Comparison of ENCODE assay signal across 11 cellular contexts in the genomic region with DNA sequence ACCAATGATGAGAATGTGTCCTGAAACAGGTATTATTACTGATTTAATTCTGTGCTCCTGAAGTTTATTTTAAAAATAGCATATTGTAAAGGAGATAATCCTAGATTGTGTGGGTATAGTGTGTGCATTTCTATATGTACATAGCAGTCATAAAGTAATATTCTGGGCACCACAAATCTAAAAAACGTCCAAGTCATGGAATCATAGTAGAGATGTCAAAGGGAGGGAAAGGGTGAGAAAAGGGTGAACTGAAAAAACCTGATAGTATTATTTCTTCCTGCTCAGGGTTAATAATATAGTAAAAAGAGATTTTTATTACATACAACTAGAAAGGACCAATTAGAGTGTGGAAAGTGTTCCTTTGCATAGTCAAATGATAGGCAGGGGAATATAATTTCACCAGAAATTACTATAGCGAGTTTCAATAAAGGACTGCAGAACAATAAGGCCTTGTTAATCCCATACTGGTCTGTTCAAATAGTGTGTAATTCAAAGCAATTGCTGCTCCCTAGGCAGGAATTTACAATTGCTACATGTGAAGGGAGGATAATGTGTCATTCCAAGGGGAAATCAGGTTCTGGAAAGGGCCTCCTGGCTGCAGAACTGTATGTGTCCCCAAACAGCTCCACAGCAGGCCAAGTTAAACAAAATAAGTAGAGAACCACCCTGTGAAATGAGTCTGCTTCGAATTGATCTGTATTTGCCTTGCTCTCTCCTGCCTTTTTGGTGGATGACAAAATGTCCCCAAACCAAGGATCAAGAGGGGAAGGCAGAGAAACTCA. TPM values are rescaled to one million over a fixed set of nuclear protein-coding genes. Genes with fewer than 3 reads are reported as not detected.
DNase-seq lines count a peak whose midpoint lies in the region; ATAC-seq and TF ChIP-seq lines count a peak whose summit lies in the region.
"Had no signal": no experiment of that assay in that cellular context is flagged by ENCODE, and none has a peak within 500 bp of the region (broad histone marks: within the 10 kb centered on the region; RNA-seq: fewer than 3 reads in every experiment).

No MANE protein-coding gene starts in this region.

- no peak for TF ChIP-seq POLR2A in gastrocnemius medialis (IDR thresholded peaks at IDR 0.05)

- H3K4me3 Mint-ChIP-seq in immature natural killer cell: no peak overlapping the region

- DNase-seq in HT-29 (ENCODE audit: low spot score) (peak; percentile 94), heart right ventricle (no peak), gastrocnemius medialis (peak in 1 of 2 donors; percentile 35), NCI-H524 treated with DMSO at 0.1 percent for 48 hours (lab: John Stamatoyannopoulos, UW) (no peak), RKO (ENCODE audit: low spot score) (no peak), T1000 (lab: John Stamatoyannopoulos, UW) (no peak), immature natural killer cell (no peak)
- DNase-seq: stimulated activated CD4-positive, alpha-beta T cell treated with anti-CD3 and anti-CD28 coated beads, Interleukin-2, amount 100 ng/mL, for 48 hours had no signal

- H3K9me3 Mint-ChIP-seq in immature natural killer cell: no peaks in the 10 kb centered on the region
- H3K9me3 Mint-ChIP-seq: activated T-helper 2 cell treated with anti-CD3 and anti-CD28 coated beads, Interferon-gamma antibody, Interleukin-2, Interleukin-4, amounts not matched to agents 10 μg/mL and 5 μg/mL and 100 μg/mL, durations not matched to agents 14 hours and 24 hours and 36 hours had no signal

- peak in 2 of 9 donors; percentile 15 to 20 for TF ChIP-seq CTCF in heart right ventricle (IDR thresholded peaks at IDR 0.05)
- TF ChIP-seq CTCF in gastrocnemius medialis (IDR thresholded peaks at IDR 0.05 in 4 of 5, conservative IDR thresholded peaks at IDR 0.05 in 1 of 5): no peak

- in situ Hi-C loops in gastrocnemius medialis (cut with MboI; ENCODE audit: low sequenced_read_pairs in 4 of 4): no loop called here

- H3K9me3 ChIP-seq in heart right ventricle: peaks cover 0 to 3% (median 0%) of the 10 kb centered on the region in 11 donors
- H3K9me3 ChIP-seq in gastrocnemius medialis: no peaks in the 10 kb centered on the region

- H3K27ac ChIP-seq in angular gyrus (ENCODE audit: low read depth, low read length): peak overlapping the region; percentile 63
- peak overlapping the region; percentile 24 to 82 (median 64) for H3K27ac ChIP-seq in heart right ventricle
- peak overlapping the region in 2 of 4 donors; percentile 17 to 33 for H3K27ac ChIP-seq in gastrocnemius medialis
- H3K27ac ChIP-seq: SK-N-MC had no signal

- H3K4me3 ChIP-seq in heart right ventricle (no peak overlapping the region), gastrocnemius medialis (no peak overlapping the region)
- H3K4me3 ChIP-seq: SK-N-MC had no signal

- H3K27me3 ChIP-seq in heart right ventricle: no peaks in the 10 kb centered on the region
- H3K27me3 ChIP-seq in gastrocnemius medialis: no peaks in the 10 kb centered on the region

- H3K27ac Mint-ChIP-seq in immature natural killer cell: no peak overlapping the region
- H3K27ac Mint-ChIP-seq: activated T-helper 2 cell treated with anti-CD3 and anti-CD28 coated beads, Interferon-gamma antibody, Interleukin-2, Interleukin-4, amounts not matched to agents 10 μg/mL and 5 μg/mL and 100 μg/mL, durations not matched to agents 14 hours and 24 hours and 36 hours had no signal

- H3K27me3 Mint-ChIP-seq in immature natural killer cell (ENCODE audit: low read depth in 3 of 3): peaks cover 0 to 3% (median 0%) of the 10 kb centered on the region in 3 donors

- H3K36me3 ChIP-seq in heart right ventricle (no peaks in the 10 kb centered on the region), gastrocnemius medialis (no peaks in the 10 kb centered on the region)

- 64 to 71% methylated on average over 3 of the region's 3 CpGs for WGBS in heart right ventricle, 2 donors

- intact Hi-C loops in heart right ventricle (cut with DNase I) (no loop called here), gastrocnemius medialis (cut with DNase I; ENCODE audit: low total_unique reads) (loop anchor here (10.0 kb wide), 1 partner anchor 1683 kb away; no protein-coding TSS in a partner anchor)

- H3K36me3 Mint-ChIP-seq in immature natural killer cell: no peaks in the 10 kb centered on the region

- ATAC-seq in heart right ventricle (peak; percentile 45 to 76 (median 62)), gastrocnemius medialis (peak; percentile 53 to 63)

- peaks cover 0 to 69% (median 45%) of the 10 kb centered on the region in 9 donors for H3K4me1 ChIP-seq in heart right ventricle
- peaks cover 6 to 30% of the 10 kb centered on the region in 2 donors for H3K4me1 ChIP-seq in gastrocnemius medialis

- no peaks in the 10 kb centered on the region for H3K4me1 Mint-ChIP-seq in immature natural killer cell

RNA-seq across cellular contexts. Expression of a gene that starts 42.5 kb away (rescaled TPM):
- total RNA-seq in HT-29 (2014; rRNA removed; shearing (Covaris generic)): 49.6 and 54.3 TPM in 2 replicates
- total RNA-seq in heart right ventricle (10 to 100 TPM; 41.1 to 53.3 (median 47.5) TPM), gastrocnemius medialis (10 to 100 TPM; 29.7 to 72.1 (median 38.0) TPM)
- polyA plus RNA-seq in heart right ventricle (10 to 100 TPM in 1 of 2 donors, 1 to 10 TPM in 1; 9.4 to 25.2 TPM), immature natural killer cell (100 to 1,000 TPM in 2 of 3 donors, 10 to 100 TPM in 1; 74.3 to 234 (median 114) TPM)
